Comparison of ENCODE assay signal across 9 cellular contexts in genomic region chr7:64795176-64795575, GRCh38. TPM values are rescaled to one million over a fixed set of nuclear protein-coding genes. Genes with fewer than 3 reads are reported as not detected.
DNase-seq lines count a peak whose midpoint lies in the region; ATAC-seq and TF ChIP-seq lines count a peak whose summit lies in the region.
"Had no signal": no experiment of that assay in that cellular context is flagged by ENCODE, and none has a peak within 500 bp of the region (broad histone marks: within the 10 kb centered on the region; RNA-seq: fewer than 3 reads in every experiment).

No MANE protein-coding gene starts in this region.

- H3K36me3 ChIP-seq in kidney epithelial cell (ENCODE audit: control insufficient read depth, insufficient read depth, low read length) = no peaks in the 10 kb centered on the region
- peaks cover 4% of the 10 kb centered on the region for H3K36me3 ChIP-seq in suprapubic skin

- no peak for ATAC-seq in activated CD8-positive, alpha-beta memory T cell treated with anti-CD3 and anti-CD28 coated beads, Interleukin-2, amount 10 ng/mL, durations not matched to agents 7 days and 5 days
- ATAC-seq in GM19463 (IDR thresholded peaks at IDR 0.05; ENCODE audit: unreplicated experiment) (no peak), HG02759 (IDR thresholded peaks at IDR 0.05; ENCODE audit: unreplicated experiment) (no peak)

- no peaks in the 10 kb centered on the region for H3K27me3 Mint-ChIP-seq in activated CD8-positive, alpha-beta memory T cell treated with anti-CD3 and anti-CD28 coated beads, Interleukin-2, amount 10 ng/mL, durations not matched to agents 7 days and 5 days
- H3K27me3 Mint-ChIP-seq in activated T-helper 2 cell treated with anti-CD3 and anti-CD28 coated beads, Interferon-gamma antibody, Interleukin-2, Interleukin-4, amounts not matched to agents 10 μg/mL and 5 μg/mL and 100 μg/mL, durations not matched to agents 14 hours and 24 hours and 36 hours (ENCODE audit: low read depth) = no peaks in the 10 kb centered on the region

- H3K27me3 ChIP-seq in kidney epithelial cell (ENCODE audit: control insufficient read depth, insufficient read depth, low read length) (no peaks in the 10 kb centered on the region), suprapubic skin (no peaks in the 10 kb centered on the region)

- peaks cover 26% of the 10 kb centered on the region for H3K4me1 Mint-ChIP-seq in activated CD8-positive, alpha-beta memory T cell treated with anti-CD3 and anti-CD28 coated beads, Interleukin-2, amount 10 ng/mL, durations not matched to agents 7 days and 5 days
- peaks cover 11% of the 10 kb centered on the region for H3K4me1 Mint-ChIP-seq in activated T-helper 2 cell treated with anti-CD3 and anti-CD28 coated beads, Interferon-gamma antibody, Interleukin-2, Interleukin-4, amounts not matched to agents 10 μg/mL and 5 μg/mL and 100 μg/mL, durations not matched to agents 14 hours and 24 hours and 36 hours (ENCODE audit: low read depth)

- peaks cover 2% of the 10 kb centered on the region for H3K9me3 Mint-ChIP-seq in activated CD8-positive, alpha-beta memory T cell treated with anti-CD3 and anti-CD28 coated beads, Interleukin-2, amount 10 ng/mL, durations not matched to agents 7 days and 5 days (ENCODE audit: low read depth)
- peaks cover 8% of the 10 kb centered on the region for H3K9me3 Mint-ChIP-seq in activated T-helper 2 cell treated with anti-CD3 and anti-CD28 coated beads, Interferon-gamma antibody, Interleukin-2, Interleukin-4, amounts not matched to agents 10 μg/mL and 5 μg/mL and 100 μg/mL, durations not matched to agents 14 hours and 24 hours and 36 hours

- H3K36me3 Mint-ChIP-seq in activated CD8-positive, alpha-beta memory T cell treated with anti-CD3 and anti-CD28 coated beads, Interleukin-2, amount 10 ng/mL, durations not matched to agents 7 days and 5 days = peaks cover 40% of the 10 kb centered on the region
- H3K36me3 Mint-ChIP-seq in activated T-helper 2 cell treated with anti-CD3 and anti-CD28 coated beads, Interferon-gamma antibody, Interleukin-2, Interleukin-4, amounts not matched to agents 10 μg/mL and 5 μg/mL and 100 μg/mL, durations not matched to agents 14 hours and 24 hours and 36 hours (ENCODE audit: low read depth) = peaks cover 41% of the 10 kb centered on the region

- TF ChIP-seq EP300 in suprapubic skin (IDR thresholded peaks at IDR 0.05) = no peak

- no peaks in the 10 kb centered on the region for H3K9me3 ChIP-seq in suprapubic skin

- no peak for TF ChIP-seq CTCF in kidney epithelial cell (IDR thresholded peaks at IDR 0.05; ENCODE audit: insufficient read depth, low read length, poor library complexity, severe bottlenecking)
- TF ChIP-seq CTCF in suprapubic skin (IDR thresholded peaks at IDR 0.05) = no peak

- peak overlapping the region; percentile 92 for H3K27ac ChIP-seq in suprapubic skin

- TF ChIP-seq POLR2A in suprapubic skin (IDR thresholded peaks at IDR 0.05) = no peak

- peak overlapping the region; percentile 100 for H3K27ac Mint-ChIP-seq in activated CD8-positive, alpha-beta memory T cell treated with anti-CD3 and anti-CD28 coated beads, Interleukin-2, amount 10 ng/mL, durations not matched to agents 7 days and 5 days
- H3K27ac Mint-ChIP-seq in activated T-helper 2 cell treated with anti-CD3 and anti-CD28 coated beads, Interferon-gamma antibody, Interleukin-2, Interleukin-4, amounts not matched to agents 10 μg/mL and 5 μg/mL and 100 μg/mL, durations not matched to agents 14 hours and 24 hours and 36 hours = peak overlapping the region; percentile 38

- CTCF ChIA-PET in activated CD8-positive, alpha-beta memory T cell treated with anti-CD3 and anti-CD28 coated beads, Interleukin-2, amount 10 ng/mL, durations not matched to agents 7 days and 5 days (lab: Charles Lee) = interaction anchor here (1.2 kb wide), 1 partner anchor 488 kb away, joined by 4 read pairs; no protein-coding TSS in a partner anchor

- H3K4me3 ChIP-seq in kidney epithelial cell (ENCODE audit: low read depth, low read length) (peak overlapping the region; percentile 98), suprapubic skin (peak overlapping the region; percentile 83)

- DNase-seq in activated CD8-positive, alpha-beta memory T cell treated with anti-CD3 and anti-CD28 coated beads, Interleukin-2, amount 10 ng/mL, durations not matched to agents 7 days and 5 days = no peak
- no peak for DNase-seq in activated CD8-positive, alpha-beta memory T cell treated with anti-CD3 and anti-CD28 coated beads, Interleukin-2, amount 50 U/mL, for 4 hours
- no peak for DNase-seq in activated T-helper 2 cell treated with anti-CD3 and anti-CD28 coated beads, Interferon-gamma antibody, Interleukin-2, Interleukin-4, amounts not matched to agents 10 μg/mL and 5 μg/mL and 100 μg/mL, durations not matched to agents 14 hours and 24 hours and 36 hours (ENCODE audit: low spot score)
- DNase-seq in kidney epithelial cell (ENCODE audit: low read depth) (no peak), suprapubic skin (ENCODE audit: low spot score in 2 of 2) (no peak)
- no peak for DNase-seq in activated CD4-positive, CD25-positive, alpha-beta regulatory T cell treated with anti-CD3 and anti-CD28 coated beads, Interleukin-2, amount 50 U/mL, for 72 hours
- DNase-seq: activated CD4-positive, alpha-beta T cell treated with anti-CD3 and anti-CD28 coated beads for 48 hours had no signal

- H3K4me1 ChIP-seq in suprapubic skin = peaks cover 27% of the 10 kb centered on the region

- WGBS in suprapubic skin = 8% methylated on average over 1 of the region's 1 CpG

- peak overlapping the region; percentile 99 for H3K4me3 Mint-ChIP-seq in activated CD8-positive, alpha-beta memory T cell treated with anti-CD3 and anti-CD28 coated beads, Interleukin-2, amount 10 ng/mL, durations not matched to agents 7 days and 5 days
- peak overlapping the region; percentile 99 for H3K4me3 Mint-ChIP-seq in activated T-helper 2 cell treated with anti-CD3 and anti-CD28 coated beads, Interferon-gamma antibody, Interleukin-2, Interleukin-4, amounts not matched to agents 10 μg/mL and 5 μg/mL and 100 μg/mL, durations not matched to agents 14 hours and 24 hours and 36 hours (ENCODE audit: low read depth)

- intact Hi-C loops in activated T-helper 2 cell treated with anti-CD3 and anti-CD28 coated beads, Interferon-gamma antibody, Interleukin-2, Interleukin-4, amounts not matched to agents 10 μg/mL and 5 μg/mL and 100 μg/mL, durations not matched to agents 14 hours and 24 hours and 36 hours (cut with micrococcal nuclease) = loop anchor here (2.0 kb wide), 3 partner anchors 108 to 488 kb away; partner anchors contain the start of genes ZNF107 and ZNF273

RNA-seq across cellular contexts. Expression of gene ZNF138, which starts 0.9 kb away (rescaled TPM):
- 10 to 100 TPM in 1 of 2 experiments, 1 to 10 TPM in 1; 6.9 to 11.0 TPM for total RNA-seq in activated CD8-positive, alpha-beta memory T cell treated with anti-CD3 and anti-CD28 coated beads, Interleukin-2, amount 10 ng/mL, durations not matched to agents 7 days and 5 days
- 7.9 and 8.1 TPM in 2 replicates for total RNA-seq in activated T-helper 2 cell treated with anti-CD3 and anti-CD28 coated beads, Interferon-gamma antibody, Interleukin-2, Interleukin-4, amounts not matched to agents 10 μg/mL and 5 μg/mL and 100 μg/mL, durations not matched to agents 14 hours and 24 hours and 36 hours
- 7.4 and 9.2 TPM in 2 replicates for total RNA-seq in kidney epithelial cell
- total RNA-seq in suprapubic skin = 10 to 100 TPM; 24.3 to 61.3 (median 29.7) TPM
